Comparison of ENCODE assay signal across 8 cellular contexts in genomic region chr1:150364231-150365003, GRCh38. TPM values are rescaled to one million over a fixed set of nuclear protein-coding genes. Genes with fewer than 3 reads are reported as not detected.
DNase-seq lines count a peak whose midpoint lies in the region; ATAC-seq and TF ChIP-seq lines count a peak whose summit lies in the region.

No MANE protein-coding gene starts in this region.

- H3K4me1 ChIP-seq in OCI-LY3 (ENCODE audit: low read length) (peaks cover 19% of the 10 kb centered on the region), mucosa of stomach (ENCODE audit: control insufficient read depth, insufficient read depth, low read length) (peaks cover 5% of the 10 kb centered on the region)

- no peaks in the 10 kb centered on the region for H4K20me1 ChIP-seq in OCI-LY3 (ENCODE audit: insufficient read depth, low read length)

- H3K27me3 ChIP-seq in AG04450 (ENCODE audit: control insufficient read depth, insufficient read depth, low read length) (no peaks in the 10 kb centered on the region), OCI-LY3 (ENCODE audit: low read depth, low read length) (no peaks in the 10 kb centered on the region), mucosa of stomach (ENCODE audit: control insufficient read depth, insufficient read depth, low read length) (no peaks in the 10 kb centered on the region)

- peak overlapping the region; percentile 28; the same call in 1 of the 2 replicates for H2AFZ ChIP-seq in OCI-LY3 (ENCODE audit: low read depth, low read length)

- H3K4me1 Mint-ChIP-seq in IgD-negative memory B cell, result peaks cover 21 to 32% (median 27%) of the 10 kb centered on the region in 3 donors

- peak overlapping the region; percentile 95 to 99 (median 98) for H3K4me3 Mint-ChIP-seq in IgD-negative memory B cell

- H3K9ac ChIP-seq in OCI-LY3 (ENCODE audit: low read length) (peak overlapping the region; percentile 94), mucosa of stomach (ENCODE audit: low read length) (peak overlapping the region; percentile 99)

- peaks cover 2% of the 10 kb centered on the region for H3K36me3 Mint-ChIP-seq in IgD-negative memory B cell

- TF ChIP-seq POLR2A in erythroblast (IDR thresholded peaks at IDR 0.05; ENCODE audit: low read length), result peak; percentile 18

- H3K27ac Mint-ChIP-seq in IgD-negative memory B cell, result peak overlapping the region; percentile 95 to 100 (median 100)

- DNase-seq in AG04450 (ENCODE audit: low read depth, low spot score) (peak; percentile 11), activated T-cell treated with anti-CD3 and anti-CD28 coated beads for 48 hours (ENCODE audit: low read depth) (peak; percentile 77), erythroblast (lab: John Stamatoyannopoulos, UW) (peak; percentile 84 to 90)
- peak; percentile 38 to 40 for DNase-seq in stimulated activated CD8-positive, alpha-beta memory T cell treated with anti-CD3 and anti-CD28 coated beads, Interleukin-4, amount 100 ng/mL, for 4 hours (ENCODE audit: low read depth in 2 of 2, low spot score in 1 of 2)

- peaks cover 0 to 6% (median 2%) of the 10 kb centered on the region in 3 donors for H3K9me3 Mint-ChIP-seq in IgD-negative memory B cell

- peak overlapping the region; percentile 78 for H3K4me2 ChIP-seq in OCI-LY3 (ENCODE audit: low read length)

- H3K4me3 ChIP-seq in AG04450 (ENCODE audit: low read depth, low read length), result peak overlapping the region; percentile 81
- peak overlapping the region; percentile 89 for H3K4me3 ChIP-seq in OCI-LY3 (ENCODE audit: low read length)
- H3K4me3 ChIP-seq in mucosa of stomach (ENCODE audit: low read length), result peak overlapping the region; percentile 98

- TF ChIP-seq CTCF in AG04450 (IDR thresholded peaks at IDR 0.05; ENCODE audit: low read depth, low read length), result no peak
- TF ChIP-seq CTCF in OCI-LY3 (IDR thresholded peaks at IDR 0.05; ENCODE audit: low read depth, low read length), result no peak

- no peaks in the 10 kb centered on the region for H3K9me3 ChIP-seq in AG04450 (ENCODE audit: control insufficient read depth, insufficient read depth, low read length)
- H3K9me3 ChIP-seq in OCI-LY3 (ENCODE audit: insufficient read depth, low read length), result no peaks in the 10 kb centered on the region
- H3K9me3 ChIP-seq in mucosa of stomach (ENCODE audit: control insufficient read depth, low read length), result no peaks in the 10 kb centered on the region

- ATAC-seq in GM19324 (IDR thresholded peaks at IDR 0.05; ENCODE audit: low FRiP score, unreplicated experiment), result peak; percentile 20

- peaks cover 54% of the 10 kb centered on the region for H3K79me2 ChIP-seq in OCI-LY3 (ENCODE audit: low read length)

- no peaks in the 10 kb centered on the region for H3K27me3 Mint-ChIP-seq in IgD-negative memory B cell

- CTCF ChIA-PET in AG04450 (lab: Charles Lee), result interaction anchor here (1.0 to 1.3 kb wide), 2 partner anchors 109 to 169 kb away, joined by 4 to 9 read pairs; no protein-coding TSS in a partner anchor

- H3K36me3 ChIP-seq in OCI-LY3 (replicated peaks; ENCODE audit: low read depth, low read length) (peaks cover 2% of the 10 kb centered on the region), mucosa of stomach (ENCODE audit: control insufficient read depth, insufficient read depth, low read length) (no peaks in the 10 kb centered on the region)

- POLR2A ChIA-PET in AG04450 (lab: Yijun Ruan, JAX), result interaction anchor here (0.6 to 1.4 kb wide), 7 partner anchors 7 to 1136 kb away, joined by 3 to 9 read pairs (median 3); partner anchors contain the start of gene PRPF3

- peak overlapping the region; percentile 98 for H3K27ac ChIP-seq in AG04450 (ENCODE audit: low read depth, low read length)
- H3K27ac ChIP-seq in OCI-LY3 (ENCODE audit: low read length), result peak overlapping the region; percentile 91

RNA-seq across cellular contexts. Expression of gene RPRD2, which starts 0.5 kb away (rescaled TPM):
- polyA plus RNA-seq in AG04450 (2011; rRNA removed), result 17.1 and 19.7 TPM in 2 replicates
- 16.4 and 19.5 TPM in 2 replicates for polyA minus RNA-seq in AG04450 (2011; rRNA and poly(A)+ RNA removed)
- 34.1 TPM for polyA plus RNA-seq in IgD-negative memory B cell

RNA-seq across cellular contexts. Expression of gene PRPF3, which starts 43.1 kb away (rescaled TPM):
- polyA plus RNA-seq in AG04450 (2011; rRNA removed) (33.8 and 35.9 TPM in 2 replicates), IgD-negative memory B cell (26.2 TPM)
- polyA minus RNA-seq in AG04450 (2011; rRNA and poly(A)+ RNA removed), result 28.9 and 33.8 TPM in 2 replicates

Comparison
In these comparisons a context has a peak if more than half of its experiments do, and no peak if none do; other contexts are left out.
1. Peak in every context shown above with its lines: DNase-seq, ATAC-seq, H3K4me3 ChIP-seq and H3K27ac ChIP-seq.
2. DNase-seq: peak in every context shown above with its lines; median percentile 87 in erythroblast; 77 in activated T-cell treated with anti-CD3 and anti-CD28 coated beads for 48 hours; 39 in stimulated activated CD8-positive, alpha-beta memory T cell treated with anti-CD3 and anti-CD28 coated beads, Interleukin-4, amount 100 ng/mL, for 4 hours; 11 in AG04450.